10 cellular contexts compared by ENCODE assay signal in the genomic region with DNA sequence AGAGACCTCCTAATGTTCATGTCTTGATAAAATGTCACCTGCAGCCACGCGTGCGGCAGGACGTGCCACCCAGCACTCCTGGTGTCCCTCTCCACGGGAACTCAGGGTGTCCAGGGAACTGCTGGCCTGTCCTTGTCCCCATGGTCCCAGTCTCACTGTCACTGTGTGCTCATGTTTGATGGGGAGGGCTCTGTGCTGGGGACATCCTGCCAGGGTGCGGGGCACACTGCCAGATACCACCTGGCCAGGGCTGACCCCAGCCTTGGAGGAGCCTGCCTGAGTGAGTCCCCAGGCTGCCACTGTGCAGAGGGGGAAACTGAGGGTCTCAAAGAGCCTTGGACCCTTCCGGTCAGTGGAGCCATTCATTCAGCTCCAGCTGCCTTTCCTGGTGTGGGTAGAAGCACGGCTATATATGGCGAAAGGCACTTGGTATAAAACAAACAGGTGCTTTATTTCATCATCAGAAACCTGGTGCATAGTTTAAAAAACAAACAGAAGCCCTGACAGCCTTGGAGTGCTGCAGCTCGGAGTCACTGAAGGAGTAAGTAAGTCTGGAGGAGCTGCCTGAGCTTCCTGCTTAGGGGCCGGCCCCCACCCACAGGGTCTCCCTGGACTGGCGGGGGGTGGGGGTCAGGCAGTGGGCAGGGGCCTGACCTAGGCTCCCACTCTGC. TPM values are rescaled to one million over a fixed set of nuclear protein-coding genes. Genes with fewer than 3 reads are reported as not detected.
DNase-seq lines count a peak whose midpoint lies in the region; ATAC-seq and TF ChIP-seq lines count a peak whose summit lies in the region.
"Had no signal": no experiment of that assay in that cellular context is flagged by ENCODE, and none has a peak within 500 bp of the region (broad histone marks: within the 10 kb centered on the region; RNA-seq: fewer than 3 reads in every experiment).

No MANE protein-coding gene starts in this region.

- no peak for TF ChIP-seq POLR2A in vagina (IDR thresholded peaks at IDR 0.05)

- peaks cover 13% of the 10 kb centered on the region for H3K4me1 Mint-ChIP-seq in activated CD4-positive, alpha-beta T cell treated with anti-CD3 and anti-CD28 coated beads, Interleukin-2, amount 10 ng/mL, durations not matched to agents 24 days and 14 days
- peaks cover 18 to 25% (median 22%) of the 10 kb centered on the region in 3 donors for H3K4me1 Mint-ChIP-seq in T-cell
- H3K4me1 Mint-ChIP-seq in stimulated activated naive B cell treated with anti-CD40 and anti-IgM and Interleukin-4, amounts not matched to agents 10 μg/mL and 1 μg/mL and 100 μg/mL, for 72 hours, result peaks cover 23 to 35% of the 10 kb centered on the region in 2 donors

- CTCF ChIA-PET in T-cell (lab: Charles Lee), result no interaction called here

- peaks cover 21% of the 10 kb centered on the region for H3K4me1 ChIP-seq in vagina

- POLR2A ChIA-PET in T-cell (lab: Charles Lee), result no interaction called here

- peaks cover 40% of the 10 kb centered on the region for H3K36me3 Mint-ChIP-seq in activated CD4-positive, alpha-beta T cell treated with anti-CD3 and anti-CD28 coated beads, Interleukin-2, amount 10 ng/mL, durations not matched to agents 24 days and 14 days (ENCODE audit: low read depth)
- peaks cover 25% of the 10 kb centered on the region for H3K36me3 Mint-ChIP-seq in T-cell
- peaks cover 37 to 62% of the 10 kb centered on the region in 2 donors for H3K36me3 Mint-ChIP-seq in stimulated activated naive B cell treated with anti-CD40 and anti-IgM and Interleukin-4, amounts not matched to agents 10 μg/mL and 1 μg/mL and 100 μg/mL, for 72 hours

- H3K9me3 Mint-ChIP-seq in activated CD4-positive, alpha-beta T cell treated with anti-CD3 and anti-CD28 coated beads, Interleukin-2, amount 10 ng/mL, durations not matched to agents 24 days and 14 days, result no peaks in the 10 kb centered on the region
- H3K9me3 Mint-ChIP-seq in T-cell, result no peaks in the 10 kb centered on the region
- H3K9me3 Mint-ChIP-seq in stimulated activated naive B cell treated with anti-CD40 and anti-IgM and Interleukin-4, amounts not matched to agents 10 μg/mL and 1 μg/mL and 100 μg/mL, for 72 hours, result no peaks in the 10 kb centered on the region

- H3K27ac ChIP-seq in vagina, result no peak overlapping the region

- ATAC-seq in T-cell (replicated peaks in 1 of 4), result no peak
- no peak for ATAC-seq in stimulated activated naive B cell treated with anti-CD40 and anti-IgM and Interleukin-4, amounts not matched to agents 10 μg/mL and 1 μg/mL and 100 μg/mL, for 72 hours (replicated peaks)
- ATAC-seq in HG03097 (IDR thresholded peaks at IDR 0.05; ENCODE audit: low FRiP score, unreplicated experiment), result no peak

- no peaks in the 10 kb centered on the region for H3K9me3 ChIP-seq in vagina
- H3K9me3 ChIP-seq: MG63 had no signal

- TF ChIP-seq CTCF in vagina (IDR thresholded peaks at IDR 0.05), result no peak

- H3K27ac Mint-ChIP-seq in activated CD4-positive, alpha-beta T cell treated with anti-CD3 and anti-CD28 coated beads, Interleukin-2, amount 10 ng/mL, durations not matched to agents 24 days and 14 days, result peak overlapping the region; percentile 41
- peak overlapping the region; percentile 27 to 48 for H3K27ac Mint-ChIP-seq in T-cell
- peak overlapping the region; percentile 79 for H3K27ac Mint-ChIP-seq in stimulated activated naive B cell treated with anti-CD40 and anti-IgM and Interleukin-4, amounts not matched to agents 10 μg/mL and 1 μg/mL and 100 μg/mL, for 72 hours

- H3K27me3 Mint-ChIP-seq in activated CD4-positive, alpha-beta T cell treated with anti-CD3 and anti-CD28 coated beads, Interleukin-2, amount 10 ng/mL, durations not matched to agents 24 days and 14 days, result no peaks in the 10 kb centered on the region
- no peaks in the 10 kb centered on the region for H3K27me3 Mint-ChIP-seq in T-cell
- no peaks in the 10 kb centered on the region for H3K27me3 Mint-ChIP-seq in stimulated activated naive B cell treated with anti-CD40 and anti-IgM and Interleukin-4, amounts not matched to agents 10 μg/mL and 1 μg/mL and 100 μg/mL, for 72 hours

- no peak for DNase-seq in activated CD4-positive, alpha-beta T cell treated with anti-CD3 and anti-CD28 coated beads, Interleukin-2, amount 10 ng/mL, durations not matched to agents 24 days and 14 days
- DNase-seq in activated CD4-positive, alpha-beta T cell treated with anti-CD3 and anti-CD28 coated beads for 48 hours, result no peak
- DNase-seq in T-cell, result no peak
- peak; percentile 32 for DNase-seq in islet precursor cell
- no peak for DNase-seq in stimulated activated naive B cell treated with anti-CD40 and anti-IgM and Interleukin-4, amounts not matched to agents 10 μg/mL and 1 μg/mL and 100 μg/mL, for 72 hours
- DNase-seq in activated gamma-delta T cell (lab: John Stamatoyannopoulos, UW), result no peak
- DNase-seq in vagina (ENCODE audit: extremely low spot score in 2 of 2), result no peak
- DNase-seq: dermis blood vessel endothelial cell, MG63 had no signal

- H3K27me3 ChIP-seq in vagina, result no peaks in the 10 kb centered on the region
- H3K27me3 ChIP-seq: MG63 had no signal

- peak overlapping the region; percentile 34 for H3K4me3 Mint-ChIP-seq in activated CD4-positive, alpha-beta T cell treated with anti-CD3 and anti-CD28 coated beads, Interleukin-2, amount 10 ng/mL, durations not matched to agents 24 days and 14 days
- H3K4me3 Mint-ChIP-seq in T-cell, result no peak overlapping the region
- H3K4me3 Mint-ChIP-seq in stimulated activated naive B cell treated with anti-CD40 and anti-IgM and Interleukin-4, amounts not matched to agents 10 μg/mL and 1 μg/mL and 100 μg/mL, for 72 hours, result peak overlapping the region; percentile 61 to 62

- peaks cover 0 to 47% of the 10 kb centered on the region in 2 donors for H3K36me3 ChIP-seq in vagina

- intact Hi-C loops in activated CD4-positive, alpha-beta T cell treated with anti-CD3 and anti-CD28 coated beads, Interleukin-2, amount 10 ng/mL, durations not matched to agents 24 days and 14 days (cut with micrococcal nuclease), result loop anchor here (5.0 kb wide), 1 partner anchor 88 kb away; the partner anchor contains the start of gene ADD1
- intact Hi-C loops in vagina (cut with DNase I), result loop anchor here (10.0 kb wide), 1 partner anchor 175 kb away; the partner anchor contains the start of gene TNIP2

- H3K4me3 ChIP-seq in vagina, result no peak overlapping the region
- H3K4me3 ChIP-seq: MG63 had no signal

RNA-seq across cellular contexts. Expression of gene NOP14, which starts 32.9 kb away (rescaled TPM):
- total RNA-seq in activated CD4-positive, alpha-beta T cell treated with anti-CD3 and anti-CD28 coated beads, Interleukin-2, amount 10 ng/mL, durations not matched to agents 24 days and 14 days, result 132 and 141 TPM in 2 replicates
- 10 to 100 TPM; 30.6 to 48.1 (median 46.3) TPM for total RNA-seq in T-cell
- 18.9 TPM for total RNA-seq in vagina

RNA-seq across cellular contexts. Expression of gene GRK4, which starts 33.1 kb away (rescaled TPM):
- 4.6 and 5.3 TPM in 2 replicates for total RNA-seq in activated CD4-positive, alpha-beta T cell treated with anti-CD3 and anti-CD28 coated beads, Interleukin-2, amount 10 ng/mL, durations not matched to agents 24 days and 14 days
- total RNA-seq in T-cell (1 to 10 TPM; 1.8 to 4.8 (median 2.5) TPM), vagina (2.7 TPM)

Comparison
In these comparisons a context has a peak if more than half of its experiments do, and no peak if none do; other contexts are left out.
1. H3K4me3 Mint-ChIP-seq: peak in activated CD4-positive, alpha-beta T cell treated with anti-CD3 and anti-CD28 coated beads, Interleukin-2, amount 10 ng/mL, durations not matched to agents 24 days and 14 days (single experiment) and stimulated activated naive B cell treated with anti-CD40 and anti-IgM and Interleukin-4, amounts not matched to agents 10 μg/mL and 1 μg/mL and 100 μg/mL, for 72 hours (2 of 2); none in T-cell (0 of 3).
2. Peak in every context shown above with its lines, with median percentiles within 50 percentile points of each other: H3K27ac Mint-ChIP-seq.